Comparison of ENCODE assay signal across 24 cellular contexts in genomic region chr2:101139495-101139894, GRCh38.
"Had no signal": no experiment of that assay in that cellular context is flagged by ENCODE, and none has a peak within 500 bp of the region (broad histone marks: within the 10 kb centered on the region; RNA-seq: fewer than 3 reads in every experiment).

No MANE protein-coding gene starts in this region.

- H3K4me3 ChIP-seq: colonic mucosa, esophagus squamous epithelium, sigmoid colon, stomach, tibial artery, upper lobe of right lung had no signal

- DNase-seq: activated CD4-positive, alpha-beta T cell treated with anti-CD3 and anti-CD28 coated beads for 1 hour; activated CD4-positive, alpha-beta T cell treated with anti-CD3 and anti-CD28 coated beads, Interleukin-2, amount 50 U/mL, for 1 hour; activated CD8-positive, alpha-beta memory T cell treated with anti-CD3 and anti-CD28 coated beads, Interleukin-2, amount 10 ng/mL, durations not matched to agents 7 days and 5 days; activated CD8-positive, alpha-beta T cell treated with anti-CD3 and anti-CD28 coated beads, Interleukin-2, amount 10 ng/mL, durations not matched to agents 7 days and 5 days; activated T-cell treated with anti-CD3 and anti-CD28 coated beads, Interleukin-2, amount 50 U/mL, for 48 hours; anterior cingulate cortex; cerebellar nuclear complex; colonic mucosa; effector CD8-positive, alpha-beta T cell; esophagus squamous epithelium; foreskin melanocyte; naive thymus-derived CD4-positive, alpha-beta T cell; occipital lobe; sigmoid colon; stimulated activated CD4-positive, alpha-beta T cell treated with anti-CD3 and anti-CD28 coated beads, Interleukin-15, amount 100 ng/mL, for 24 hours; stimulated activated CD4-positive, alpha-beta T cell treated with anti-CD3 and anti-CD28 coated beads, Interleukin-2, amount 100 ng/mL, for 24 hours; stimulated activated naive B cell treated with anti-CD40 and anti-IgM and Interleukin-4, amounts not matched to agents 10 μg/mL and 1 μg/mL and 100 μg/mL, for 72 hours; stomach; T-helper 2 cell; tibial artery; upper lobe of right lung had no signal

- H3K9me3 ChIP-seq: colonic mucosa, esophagus squamous epithelium, sigmoid colon, stomach, tibial artery, upper lobe of right lung had no signal

- H3K4me1 ChIP-seq: colonic mucosa, sigmoid colon had no signal

- H3K27me3 ChIP-seq: colonic mucosa, esophagus squamous epithelium, sigmoid colon, stomach, tibial artery, upper lobe of right lung had no signal

- ATAC-seq: activated CD8-positive, alpha-beta memory T cell treated with anti-CD3 and anti-CD28 coated beads, Interleukin-2, amount 10 ng/mL, durations not matched to agents 7 days and 5 days; activated CD8-positive, alpha-beta T cell treated with anti-CD3 and anti-CD28 coated beads, Interleukin-2, amount 10 ng/mL, durations not matched to agents 7 days and 5 days; naive thymus-derived CD4-positive, alpha-beta T cell; stimulated activated naive B cell treated with anti-CD40 and anti-IgM and Interleukin-4, amounts not matched to agents 10 μg/mL and 1 μg/mL and 100 μg/mL, for 72 hours; upper lobe of right lung had no signal

- H3K27ac ChIP-seq: colonic mucosa, epithelial cell of prostate, esophagus squamous epithelium, sigmoid colon, upper lobe of right lung had no signal

- H3K36me3 ChIP-seq: colonic mucosa, esophagus squamous epithelium, sigmoid colon, stomach, tibial artery, upper lobe of right lung had no signal

- FAIRE-seq: endometrium, islet of Langerhans had no signal
